ENCODE assay signal across 21 cellular contexts in the genomic region with DNA sequence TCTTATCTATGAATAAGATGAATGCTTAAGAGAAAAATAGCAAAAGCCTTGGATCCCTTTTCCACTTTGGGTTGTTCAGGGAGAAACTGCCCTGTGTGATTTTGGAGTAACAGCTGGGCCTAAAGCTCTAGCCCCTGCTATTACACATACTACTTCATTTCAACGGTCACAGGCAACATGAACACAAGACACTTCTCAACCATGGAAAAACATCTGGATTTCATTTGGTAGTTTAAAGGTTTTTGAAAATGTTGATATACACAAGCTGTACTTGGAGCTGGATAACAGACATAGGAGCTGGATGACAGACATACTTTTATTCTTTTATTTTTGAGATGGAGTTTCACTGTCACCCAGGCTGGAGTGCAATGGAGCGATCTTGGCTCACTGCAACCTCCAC. TPM values are rescaled to one million over a fixed set of nuclear protein-coding genes. Genes with fewer than 3 reads are reported as not detected.
DNase-seq lines count a peak whose midpoint lies in the region; ATAC-seq, FAIRE-seq and TF ChIP-seq lines count a peak whose summit lies in the region.
"Had no signal": no experiment of that assay in that cellular context is flagged by ENCODE, and none has a peak within 500 bp of the region (broad histone marks: within the 10 kb centered on the region; RNA-seq: fewer than 3 reads in every experiment).

No MANE protein-coding gene starts in this region.

- H2BK5ac ChIP-seq in IMR-90 (ENCODE audit: low read depth, low read length, poor library complexity, severe bottlenecking) = no peak overlapping the region

- no peak overlapping the region for H4K5ac ChIP-seq in IMR-90 (ENCODE audit: low read depth, low read length)

- peaks cover 0 to 31% of the 10 kb centered on the region in 2 experiments; a peak in 3 of 4 replicates for H3K79me1 ChIP-seq in IMR-90 (ENCODE audit: low read depth in 1 of 2, low read length in 2 of 2)

- intact Hi-C loops in CD4-positive, alpha-beta T cell (cut with DNase I, micrococcal nuclease) = loop anchor here in 1 of 2 experiments (10.0 kb wide), 1 partner anchor 387 kb away; no protein-coding TSS in a partner anchor
- intact Hi-C loops in IMR-90 (cut with micrococcal nuclease) = no loop called here
- intact Hi-C loops in Calu3 (cut with micrococcal nuclease; ENCODE audit: unreplicated experiment) = no loop called here

- no peak overlapping the region for H2BK20ac ChIP-seq in IMR-90 (ENCODE audit: low read depth, low read length)

- H3K36me3 ChIP-seq in IMR-90 (ENCODE audit: control insufficient read depth, insufficient read depth, low read length) = peaks cover 19% of the 10 kb centered on the region

- H3K36me3 Mint-ChIP-seq in CD4-positive, alpha-beta T cell (ENCODE audit: low read depth) = peaks cover 70% of the 10 kb centered on the region
- H3K36me3 Mint-ChIP-seq in mesothelial cell of epicardium (peaks cover 7% of the 10 kb centered on the region), Calu3 (ENCODE audit: insufficient read depth, unreplicated experiment) (peaks cover 20% of the 10 kb centered on the region)

- CTCF ChIA-PET in CD4-positive, alpha-beta T cell (lab: Charles Lee) = no interaction called here
- CTCF ChIA-PET in IMR-90 (lab: Yijun Ruan, JAX) = interaction anchor here (1.2 to 1.3 kb wide), 2 partner anchors 8 to 387 kb away, joined by 4 read pairs; no protein-coding TSS in a partner anchor
- CTCF ChIA-PET in Calu3 (lab: Charles Lee) = no interaction called here

- no peak overlapping the region for H4K91ac ChIP-seq in IMR-90 (ENCODE audit: insufficient read depth, low read depth, low read length)

- dilution Hi-C loops in IMR-90 (cut with HindIII; ENCODE audit: low sequenced_read_pairs, unreplicated experiment) = no loop called here

- TF ChIP-seq POLR2A in IMR-90 (IDR thresholded peaks at IDR 0.05; ENCODE audit: low read depth, low read length) = no peak

- FAIRE-seq in GM19239 (lab: Jason Lieb, UNC) = no peak
- FAIRE-seq: GM12891, RCC 7860 had no signal

- no peak overlapping the region for H4K8ac ChIP-seq in IMR-90 (ENCODE audit: low read depth in 2 of 2, low read length in 2 of 2)

- peak overlapping the region; percentile 24 for H3K27ac Mint-ChIP-seq in CD4-positive, alpha-beta T cell
- H3K27ac Mint-ChIP-seq in mesothelial cell of epicardium = peak overlapping the region; percentile 16
- H3K27ac Mint-ChIP-seq in Calu3 (ENCODE audit: unreplicated experiment) = no peak overlapping the region
- H3K27ac Mint-ChIP-seq: B cell, GM23338 had no signal

- H3K4me1 ChIP-seq in IMR-90 (ENCODE audit: control insufficient read depth, insufficient read depth, low read length) = no peaks in the 10 kb centered on the region

- H3K27me3 ChIP-seq in CD4-positive, alpha-beta T cell (ENCODE audit: control insufficient read depth, insufficient read depth, low read length) = no peaks in the 10 kb centered on the region
- H3K27me3 ChIP-seq in IMR-90 (ENCODE audit: control insufficient read depth, insufficient read depth, low read length) = no peaks in the 10 kb centered on the region

- H3K4me2 ChIP-seq in IMR-90 (ENCODE audit: low read depth, low read length) = no peak overlapping the region
- H3K4me2 ChIP-seq: GM23338 had no signal

- ATAC-seq in CD4-positive, alpha-beta T cell (ENCODE audit: poor library complexity) = no peak
- ATAC-seq in IMR-90 (ENCODE audit: low read depth) = no peak
- ATAC-seq: GM23338, Right ventricle myocardium inferior had no signal

- H3K9me1 ChIP-seq in IMR-90 (ENCODE audit: insufficient read depth, low read length) = no peaks in the 10 kb centered on the region

- H3K4me3 Mint-ChIP-seq in CD4-positive, alpha-beta T cell = peak overlapping the region; percentile 13
- H3K4me3 Mint-ChIP-seq in mesothelial cell of epicardium (no peak overlapping the region), Calu3 (ENCODE audit: low read depth, unreplicated experiment) (no peak overlapping the region)
- H3K4me3 Mint-ChIP-seq: GM23338 had no signal

- POLR2A ChIA-PET in CD4-positive, alpha-beta T cell (lab: Charles Lee) = no interaction called here
- POLR2A ChIA-PET in IMR-90 (lab: Charles Lee; ENCODE audit: unreplicated experiment) = interaction anchor here (0.6 kb wide), 1 partner anchor 12 kb away, joined by 3 read pairs; no protein-coding TSS in a partner anchor

- no peak overlapping the region for H3K9ac ChIP-seq in IMR-90 (ENCODE audit: low read depth, low read length)

- no peak for DNase-seq in CD4-positive, alpha-beta T cell
- DNase-seq in IMR-90 (peak; percentile 40), fibroblast of mammary gland (ENCODE audit: low read depth) (peak; percentile 54), mesothelial cell of epicardium (ENCODE audit: low spot score in 2 of 2, unreplicated experiment in 2 of 2) (no peak), GM19239 (ENCODE audit: insufficient read length, low spot score) (no peak), activated T-cell treated with anti-CD3 and anti-CD28 coated beads for 4 hours (no peak), nucleus accumbens (lab: John Stamatoyannopoulos, UW) (no peak), Calu3 (no peak)
- DNase-seq: COR-L47, EL, HCEC 1CT, KBM-7, NCI-H1105, NCI-H2081, NCI-H2171 treated with DMSO at 0.1 percent for 48 hours, NCI-H446 had no signal

- peaks cover 5% of the 10 kb centered on the region; the same call in 1 of the 2 replicates for H4K20me1 ChIP-seq in IMR-90 (ENCODE audit: insufficient read depth, low read length)

- H3K18ac ChIP-seq in IMR-90 (ENCODE audit: low read depth, low read length) = no peak overlapping the region

- H3K4me3 ChIP-seq in IMR-90 (ENCODE audit: insufficient read depth, low read depth, low read length) (no peak overlapping the region), fibroblast of mammary gland (ENCODE audit: control insufficient read depth, low read depth, low read length) (no peak overlapping the region)
- H3K4me3 ChIP-seq: GM23338 had no signal

- no peak overlapping the region for H3K56ac ChIP-seq in IMR-90 (ENCODE audit: extremely low read depth, insufficient read depth, low read length)

- no peak overlapping the region for H3K14ac ChIP-seq in IMR-90 (replicated peaks; ENCODE audit: low read depth, low read length)

- no peaks in the 10 kb centered on the region for H3K27me3 Mint-ChIP-seq in CD4-positive, alpha-beta T cell
- no peaks in the 10 kb centered on the region for H3K27me3 Mint-ChIP-seq in mesothelial cell of epicardium (ENCODE audit: low read depth)
- H3K27me3 Mint-ChIP-seq in Calu3 (ENCODE audit: unreplicated experiment) = no peaks in the 10 kb centered on the region
- H3K27me3 Mint-ChIP-seq: B cell had no signal

- no peaks in the 10 kb centered on the region for H3K9me3 ChIP-seq in CD4-positive, alpha-beta T cell (ENCODE audit: control insufficient read depth, low read length)
- H3K9me3 ChIP-seq in IMR-90 (ENCODE audit: control insufficient read depth, insufficient read depth, low read length) = no peaks in the 10 kb centered on the region

- no peak overlapping the region for H3K23ac ChIP-seq in IMR-90 (ENCODE audit: low read depth, low read length)

- in situ Hi-C loops in IMR-90 (cut with MboI; ENCODE audit: low sequenced_read_pairs) = no loop called here

- no TSS peak for BruUV-seq in IMR-90 (replicated peaks; lab: Mats Ljungman, UMichigan)
- BruUV-seq in Calu3 (replicated peaks; lab: Mats Ljungman, UMichigan) = no TSS peak

- no peak overlapping the region for H3K4ac ChIP-seq in IMR-90 (ENCODE audit: low read depth, low read length)

- no CpG with 5 or more reads among the region's 2 CpGs for WGBS in IMR-90 (ENCODE audit: extremely low coverage in 2 of 2, insufficient read length in 1 of 2), 2 experiments

- H2AK9ac ChIP-seq in IMR-90 (replicated peaks; ENCODE audit: low read depth, low read length, poor library complexity) = no peak overlapping the region

- TF ChIP-seq CTCF in CD4-positive, alpha-beta T cell (IDR thresholded peaks at IDR 0.05) = no peak
- TF ChIP-seq CTCF in IMR-90 (conservative IDR thresholded peaks at IDR 0.05; ENCODE audit: low read depth, low read length) (no peak), fibroblast of mammary gland (conservative IDR thresholded peaks at IDR 0.05; ENCODE audit: control insufficient read depth, insufficient read depth, low read depth, low read length) (no peak), mesothelial cell of epicardium (IDR thresholded peaks at IDR 0.05; ENCODE audit: unreplicated experiment) (no peak), Calu3 (IDR thresholded peaks at IDR 0.05; ENCODE audit: unreplicated experiment) (no peak)

- no peak overlapping the region for H2AK5ac ChIP-seq in IMR-90 (ENCODE audit: low read depth, low read length)

- no peak overlapping the region for H2BK15ac ChIP-seq in IMR-90 (ENCODE audit: low read depth, low read length)

- no peak overlapping the region for H2AFZ ChIP-seq in IMR-90 (replicated peaks; ENCODE audit: low read length, poor library complexity)
- H2AFZ ChIP-seq: GM23338 had no signal

- no peaks in the 10 kb centered on the region for H3K9me3 Mint-ChIP-seq in CD4-positive, alpha-beta T cell
- H3K9me3 Mint-ChIP-seq in mesothelial cell of epicardium (no peaks in the 10 kb centered on the region), Calu3 (ENCODE audit: low read depth, unreplicated experiment) (no peaks in the 10 kb centered on the region)
- H3K9me3 Mint-ChIP-seq: GM23338 had no signal

- no peak for TF ChIP-seq RAD21 in IMR-90 (IDR thresholded peaks at IDR 0.05; ENCODE audit: low read length)

- no peak overlapping the region for H2BK120ac ChIP-seq in IMR-90 (ENCODE audit: low read depth, low read length)

- no peak overlapping the region for H3K27ac ChIP-seq in CD4-positive, alpha-beta T cell (ENCODE audit: low read depth, low read length)
- no peak overlapping the region for H3K27ac ChIP-seq in IMR-90 (ENCODE audit: insufficient read depth, low read length)

- H3K4me1 Mint-ChIP-seq in CD4-positive, alpha-beta T cell (ENCODE audit: low read depth) = peaks cover 28% of the 10 kb centered on the region
- peaks cover 17% of the 10 kb centered on the region for H3K4me1 Mint-ChIP-seq in mesothelial cell of epicardium
- peaks cover 8% of the 10 kb centered on the region for H3K4me1 Mint-ChIP-seq in Calu3 (ENCODE audit: low read depth, unreplicated experiment)

RNA-seq across cellular contexts. Expression of a gene that starts 2.7 kb away (rescaled TPM):
- 10 to 100 TPM in 1 of 2 experiments, 1 to 10 TPM in 1; 9.7 to 13.6 TPM for total RNA-seq in CD4-positive, alpha-beta T cell
- total RNA-seq in IMR-90 (2012; rRNA removed) (21.7 and 33.6 TPM in 2 replicates), mesothelial cell of epicardium (18.5 to 20.1 TPM (median 19.0 TPM) in 3 replicates), Calu3 (2022) (14.5 and 15.3 TPM in 2 replicates)
- polyA plus RNA-seq in IMR-90 (2012; rRNA removed) = 8.7 and 11.2 TPM in 2 replicates
- polyA plus RNA-seq in IMR-90 (2012; cell fraction: cytosol; rRNA removed) = 1.7 and 2.5 TPM in 2 replicates
- 2.0 and 11.0 TPM in 2 replicates for polyA plus RNA-seq in IMR-90 (2012; cell fraction: nucleus; rRNA removed; ENCODE audit: low replicate concordance)

RNA-seq across cellular contexts. Expression of a gene that starts 35.3 kb away (rescaled TPM):
- 10 to 100 TPM; 60.1 to 66.7 TPM for total RNA-seq in CD4-positive, alpha-beta T cell
- total RNA-seq in IMR-90 (2012; rRNA removed) = 26.7 and 30.8 TPM in 2 replicates
- 8.8 and 10.2 TPM in 2 replicates for polyA plus RNA-seq in IMR-90 (2012; rRNA removed)
- polyA plus RNA-seq in IMR-90 (2012; cell fraction: cytosol; rRNA removed) = 2.0 and 4.1 TPM in 2 replicates
- polyA plus RNA-seq in IMR-90 (2012; cell fraction: nucleus; rRNA removed; ENCODE audit: low replicate concordance) = 5.1 and 17.4 TPM in 2 replicates
- 20.7 to 25.6 TPM (median 24.1 TPM) in 3 replicates for total RNA-seq in mesothelial cell of epicardium
- 17.3 and 22.9 TPM in 2 replicates for total RNA-seq in Calu3 (2022)

RNA-seq across cellular contexts. Expression of a gene that starts 46.3 kb away (rescaled TPM):
- 1 to 10 TPM; 1.5 to 2.9 TPM for total RNA-seq in CD4-positive, alpha-beta T cell
- 33.9 and 35.8 TPM in 2 replicates for total RNA-seq in IMR-90 (2012; rRNA removed)
- polyA plus RNA-seq in IMR-90 (2012; rRNA removed) = 28.1 and 31.5 TPM in 2 replicates
- polyA plus RNA-seq in IMR-90 (2012; cell fraction: cytosol; rRNA removed) = 10.2 TPM in 2 replicates
- polyA plus RNA-seq in IMR-90 (2012; cell fraction: nucleus; rRNA removed; ENCODE audit: low replicate concordance) = 2.6 and 11.4 TPM in 2 replicates
- total RNA-seq in mesothelial cell of epicardium = 29.0 to 32.5 TPM (median 29.5 TPM) in 3 replicates
- 32.2 and 33.7 TPM in 2 replicates for total RNA-seq in Calu3 (2022)

RNA-seq across cellular contexts. Expression of a gene that starts 54.4 kb away (rescaled TPM):
- total RNA-seq in CD4-positive, alpha-beta T cell = 10 to 100 TPM; 49.4 to 55.9 TPM
- total RNA-seq in IMR-90 (2012; rRNA removed) = 26.0 and 49.4 TPM in 2 replicates
- 24.3 and 28.9 TPM in 2 replicates for polyA plus RNA-seq in IMR-90 (2012; rRNA removed)
- polyA plus RNA-seq in IMR-90 (2012; cell fraction: cytosol; rRNA removed) = 14.4 and 15.8 TPM in 2 replicates
- polyA plus RNA-seq in IMR-90 (2012; cell fraction: nucleus; rRNA removed; ENCODE audit: low replicate concordance) = 3.7 and 14.4 TPM in 2 replicates
- total RNA-seq in mesothelial cell of epicardium = 28.5 to 33.0 TPM (median 31.2 TPM) in 3 replicates
- 19.4 TPM in 2 replicates for total RNA-seq in Calu3 (2022)

Comparison
In these comparisons a context has a peak if more than half of its experiments do, and no peak if none do; other contexts are left out.
1. DNase-seq: peak in IMR-90 (single experiment) and fibroblast of mammary gland (single experiment); none in CD4-positive, alpha-beta T cell (0 of 10), mesothelial cell of epicardium (0 of 2), GM19239 (single experiment), activated T-cell treated with anti-CD3 and anti-CD28 coated beads for 4 hours (single experiment), nucleus accumbens (0 of 56) and Calu3 (single experiment).